Comparison of ENCODE assay signal across 19 cellular contexts in the genomic region with DNA sequence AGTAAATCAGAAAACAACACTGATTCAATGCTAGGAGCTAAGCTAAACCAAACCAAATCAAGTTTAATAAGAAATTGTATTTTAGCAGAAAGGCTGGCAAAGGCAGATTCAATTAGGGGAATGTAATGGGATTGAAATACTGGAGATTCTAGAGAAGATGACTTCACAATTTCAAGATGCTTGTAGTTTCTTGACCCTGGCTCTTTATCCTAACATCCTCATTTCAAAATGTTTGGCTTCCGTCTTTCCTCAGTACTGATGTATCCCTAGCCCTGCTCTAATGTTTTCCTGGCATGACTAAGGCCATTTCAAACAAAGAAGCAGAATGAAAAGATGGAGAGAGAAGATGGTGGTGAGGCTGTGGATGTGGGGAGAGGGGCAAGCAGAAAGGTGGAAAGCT. TPM values are rescaled to one million over a fixed set of nuclear protein-coding genes. Genes with fewer than 3 reads are reported as not detected.
DNase-seq lines count a peak whose midpoint lies in the region; TF ChIP-seq lines count a peak whose summit lies in the region.
"Had no signal": no experiment of that assay in that cellular context is flagged by ENCODE, and none has a peak within 500 bp of the region (broad histone marks: within the 10 kb centered on the region; RNA-seq: fewer than 3 reads in every experiment).

No MANE protein-coding gene starts in this region.

- peak overlapping the region; percentile 81 for H3K27ac Mint-ChIP-seq in HFFc6
- H3K27ac Mint-ChIP-seq in CD14-positive monocyte = no peak overlapping the region
- H3K27ac Mint-ChIP-seq in activated CD4-positive, alpha-beta memory T cell treated with anti-CD3 and anti-CD28 coated beads, Interleukin-2, amount 10 ng/mL, durations not matched to agents 7 days and 5 days = no peak overlapping the region
- H3K27ac Mint-ChIP-seq: memory B cell had no signal

- H3K27me3 Mint-ChIP-seq in HFFc6 (ENCODE audit: insufficient read depth) = peaks cover 17% of the 10 kb centered on the region
- peaks cover 37 to 55% (median 40%) of the 10 kb centered on the region in 3 donors for H3K27me3 Mint-ChIP-seq in CD14-positive monocyte (ENCODE audit: low read depth in 3 of 3)
- peaks cover 69% of the 10 kb centered on the region for H3K27me3 Mint-ChIP-seq in activated CD4-positive, alpha-beta memory T cell treated with anti-CD3 and anti-CD28 coated beads, Interleukin-2, amount 10 ng/mL, durations not matched to agents 7 days and 5 days

- POLR2A ChIA-PET in activated CD4-positive, alpha-beta memory T cell treated with anti-CD3 and anti-CD28 coated beads, Interleukin-2, amount 10 ng/mL, durations not matched to agents 7 days and 5 days (lab: Charles Lee) = no interaction called here

- H3K4me1 Mint-ChIP-seq in HFFc6 (ENCODE audit: low read depth) = peaks cover 43% of the 10 kb centered on the region
- H3K4me1 Mint-ChIP-seq in CD14-positive monocyte = peaks cover 16% of the 10 kb centered on the region
- H3K4me1 Mint-ChIP-seq in activated CD4-positive, alpha-beta memory T cell treated with anti-CD3 and anti-CD28 coated beads, Interleukin-2, amount 10 ng/mL, durations not matched to agents 7 days and 5 days = peaks cover 7% of the 10 kb centered on the region

- DNase-seq in AG09309 (ENCODE audit: low read depth) (peak; percentile 91), HFFc6 (peak; percentile 78), amniotic stem cell (lab: John Stamatoyannopoulos, UW) (peak; percentile 57), foreskin fibroblast (peak; percentile 81 to 90), CD14-positive monocyte (ENCODE audit: low spot score) (no peak), vagina (ENCODE audit: extremely low spot score in 2 of 2) (no peak)
- no peak for DNase-seq in stimulated activated CD4-positive, alpha-beta T cell treated with anti-CD3 and anti-CD28 coated beads, Interleukin-12 subunit alpha, Interleukin-12 subunit beta, amount 100 ng/mL, for 4 hours
- DNase-seq in activated CD4-positive, alpha-beta memory T cell treated with anti-CD3 and anti-CD28 coated beads, Interleukin-2, amount 10 ng/mL, durations not matched to agents 7 days and 5 days = no peak
- DNase-seq: activated CD4-positive, alpha-beta T cell treated with anti-CD3 and anti-CD28 coated beads for 48 hours; activated T-cell treated with anti-CD3 and anti-CD28 coated beads, Interleukin-2, amount 50 U/mL, for 4 hours; cortex of kidney; DMS79; NCI-H2029 treated with DMSO at 0.1 percent for 48 hours; NCI-H526 treated with DMSO at 0.1 percent for 48 hours; T1000 had no signal

- intact Hi-C loops in CD14-positive monocyte (cut with micrococcal nuclease) = no loop called here
- intact Hi-C loops in vagina (cut with DNase I) = no loop called here

- no peaks in the 10 kb centered on the region for H3K9me3 ChIP-seq in vagina
- H3K9me3 ChIP-seq: BLaER1 treated with 17β-estradiol and CSF1 and Interleukin-3, amounts not matched to agents 10 nM and 100 nM; neutrophil had no signal

- H3K36me3 ChIP-seq in vagina = no peaks in the 10 kb centered on the region
- H3K36me3 ChIP-seq: BLaER1 treated with 17β-estradiol and CSF1 and Interleukin-3, amounts not matched to agents 10 nM and 100 nM; neutrophil had no signal

- H3K36me3 Mint-ChIP-seq in HFFc6 (ENCODE audit: low read depth) (peaks cover 8% of the 10 kb centered on the region; the same call in 1 of the 2 replicates), CD14-positive monocyte (peaks cover 0 to 9% of the 10 kb centered on the region in 2 donors)
- peaks cover 3% of the 10 kb centered on the region for H3K36me3 Mint-ChIP-seq in activated CD4-positive, alpha-beta memory T cell treated with anti-CD3 and anti-CD28 coated beads, Interleukin-2, amount 10 ng/mL, durations not matched to agents 7 days and 5 days (ENCODE audit: low read depth)
- H3K36me3 Mint-ChIP-seq: memory B cell had no signal

- H3K9me3 Mint-ChIP-seq in HFFc6 = no peaks in the 10 kb centered on the region
- peaks cover 0 to 10% (median 5%) of the 10 kb centered on the region in 7 donors for H3K9me3 Mint-ChIP-seq in CD14-positive monocyte
- no peaks in the 10 kb centered on the region for H3K9me3 Mint-ChIP-seq in activated CD4-positive, alpha-beta memory T cell treated with anti-CD3 and anti-CD28 coated beads, Interleukin-2, amount 10 ng/mL, durations not matched to agents 7 days and 5 days
- H3K9me3 Mint-ChIP-seq: activated T-cell treated with anti-CD3 and anti-CD28 coated beads, Interleukin-2, amount 50 U/mL, for 4 hours; memory B cell had no signal

- H3K4me3 Mint-ChIP-seq in HFFc6 (peak overlapping the region; percentile 17), CD14-positive monocyte (no peak overlapping the region)
- no peak overlapping the region for H3K4me3 Mint-ChIP-seq in activated CD4-positive, alpha-beta memory T cell treated with anti-CD3 and anti-CD28 coated beads, Interleukin-2, amount 10 ng/mL, durations not matched to agents 7 days and 5 days
- H3K4me3 Mint-ChIP-seq: activated T-cell treated with anti-CD3 and anti-CD28 coated beads, Interleukin-2, amount 50 U/mL, for 4 hours; memory B cell had no signal

- H3K27me3 ChIP-seq in vagina = no peaks in the 10 kb centered on the region

- CTCF ChIA-PET in activated CD4-positive, alpha-beta memory T cell treated with anti-CD3 and anti-CD28 coated beads, Interleukin-2, amount 10 ng/mL, durations not matched to agents 7 days and 5 days (lab: Charles Lee) = no interaction called here

- H3K4me1 ChIP-seq in vagina = peaks cover 12% of the 10 kb centered on the region

- TF ChIP-seq CTCF in AG09309 (IDR thresholded peaks at IDR 0.05; ENCODE audit: control insufficient read depth, insufficient read depth, low read depth, low read length, missing control alignments) = no peak
- TF ChIP-seq CTCF in HFFc6 (IDR thresholded peaks at IDR 0.05) = no peak
- no peak for TF ChIP-seq CTCF in foreskin fibroblast (IDR thresholded peaks at IDR 0.05; ENCODE audit: low read depth, low read length)
- no peak for TF ChIP-seq CTCF in CD14-positive monocyte (IDR thresholded peaks at IDR 0.05)
- no peak for TF ChIP-seq CTCF in vagina (IDR thresholded peaks at IDR 0.05)

- TF ChIP-seq POLR2A in vagina (IDR thresholded peaks at IDR 0.05) = no peak

- no peak overlapping the region for H3K27ac ChIP-seq in vagina
- H3K27ac ChIP-seq: BLaER1 treated with 17β-estradiol and CSF1 and Interleukin-3, amounts not matched to agents 10 nM and 100 nM; neutrophil had no signal

- no peak overlapping the region for H3K4me3 ChIP-seq in AG09309 (ENCODE audit: control insufficient read depth, low read depth, low read length)
- H3K4me3 ChIP-seq in foreskin fibroblast (ENCODE audit: low read depth in 1 of 2, low read length in 2 of 2) = no peak overlapping the region
- H3K4me3 ChIP-seq in vagina = no peak overlapping the region
- H3K4me3 ChIP-seq: BLaER1 treated with 17β-estradiol and CSF1 and Interleukin-3, amounts not matched to agents 10 nM and 100 nM; skin epidermis had no signal

RNA-seq across cellular contexts. Expression of a gene that starts 2.7 kb away (rescaled TPM):
- 10 to 100 TPM; 27.7 to 54.4 (median 46.6) TPM for total RNA-seq in HFFc6 (2021; fragmentation: NEBNext Ultra II Directional; extraction: Animal tissue kit (Norgen Biotek cat#: 25700))
- not detected for polyA plus RNA-seq in CD14-positive monocyte
- total RNA-seq in vagina = 40.3 TPM
- total RNA-seq in activated CD4-positive, alpha-beta memory T cell treated with anti-CD3 and anti-CD28 coated beads, Interleukin-2, amount 10 ng/mL, durations not matched to agents 7 days and 5 days = 1 to 10 TPM in 1 of 2 experiments, under 1 TPM in 1; 0.68 to 1.0 TPM

Comparison
In these comparisons a context has a peak if more than half of its experiments do, and no peak if none do; other contexts are left out.
1. DNase-seq: peak in AG09309 (single experiment), HFFc6 (single experiment), amniotic stem cell (single experiment) and foreskin fibroblast (2 of 2); none in stimulated activated CD4-positive, alpha-beta T cell treated with anti-CD3 and anti-CD28 coated beads, Interleukin-12 subunit alpha, Interleukin-12 subunit beta, amount 100 ng/mL, for 4 hours (single experiment), CD14-positive monocyte (single experiment), vagina (0 of 2) and activated CD4-positive, alpha-beta memory T cell treated with anti-CD3 and anti-CD28 coated beads, Interleukin-2, amount 10 ng/mL, durations not matched to agents 7 days and 5 days (single experiment).
2. RNA of a gene that starts 2.7 kb away (total RNA-seq): 27.7 to 54.4 TPM in HFFc6 and 40.3 TPM in vagina (single experiment); 0.68 to 1.0 TPM in activated CD4-positive, alpha-beta memory T cell treated with anti-CD3 and anti-CD28 coated beads, Interleukin-2, amount 10 ng/mL, durations not matched to agents 7 days and 5 days; every median in the first group is over 10 times any median in the second.